ENCODE assay signal across 8 cellular contexts in genomic region chr3:49358217-49358883, GRCh38. TPM values are rescaled to one million over a fixed set of nuclear protein-coding genes. Genes with fewer than 3 reads are reported as not detected.
DNase-seq lines count a peak whose midpoint lies in the region; ATAC-seq and TF ChIP-seq lines count a peak whose summit lies in the region.

TSS of gene GPX1 (minus strand) at chr3:49358353. CDS start at chr3:49358278, 75 bp downstream.

- peak; percentile 10 for TF ChIP-seq EP300 in esophagus muscularis mucosa (IDR thresholded peaks at IDR 0.05)

- no peaks in the 10 kb centered on the region for H3K27me3 Mint-ChIP-seq in activated T-cell treated with anti-CD3 and anti-CD28 coated beads, Interleukin-2, amount 50 U/mL, for 72 hours (ENCODE audit: low read depth)

- H3K9me3 Mint-ChIP-seq in activated T-cell treated with anti-CD3 and anti-CD28 coated beads, Interleukin-2, amount 50 U/mL, for 72 hours = no peaks in the 10 kb centered on the region

- peak within 1 kb of the TSS; percentile 68 to 85 (median 78) for H3K4me3 ChIP-seq in Peyer's patch
- H3K4me3 ChIP-seq in esophagus muscularis mucosa = peak within 1 kb of the TSS; percentile 78 to 85 (median 80)
- peak within 1 kb of the TSS; percentile 70 to 78 for H3K4me3 ChIP-seq in muscle layer of duodenum (ENCODE audit: low read depth in 1 of 2, low read length in 2 of 2)

- H3K27ac ChIP-seq in Peyer's patch = peak within 1 kb of the TSS; percentile 85 to 95 (median 94)
- peak within 1 kb of the TSS; percentile 88 to 97 (median 94) for H3K27ac ChIP-seq in esophagus muscularis mucosa (replicated peaks in 1 of 4)
- H3K27ac ChIP-seq in muscle layer of duodenum (ENCODE audit: low read length) = peak within 1 kb of the TSS; percentile 88

- H3K36me3 ChIP-seq in Peyer's patch = peaks cover 0 to 39% (median 0%) of the 10 kb centered on the region in 3 donors
- H3K36me3 ChIP-seq in esophagus muscularis mucosa = peaks cover 39 to 67% (median 49%) of the 10 kb centered on the region in 4 donors
- peaks cover 29 to 42% of the 10 kb centered on the region in 2 donors for H3K36me3 ChIP-seq in muscle layer of duodenum (ENCODE audit: control insufficient read depth in 1 of 2, insufficient read depth in 2 of 2, low read length in 2 of 2)

- 0% methylated on average over 11 of the region's 46 CpGs for WGBS in esophagus muscularis mucosa

- intact Hi-C loops in esophagus muscularis mucosa (cut with DNase I) = loop anchor here (5.0 kb wide), 1 partner anchor 54 kb away; the partner anchor contains the start of genes RHOA and TCTA

- peak in 1 of 6 experiments; percentile 14 for TF ChIP-seq CTCF in Peyer's patch (IDR thresholded peaks at IDR 0.05)
- TF ChIP-seq CTCF in esophagus muscularis mucosa (IDR thresholded peaks at IDR 0.05) = no peak

- in situ Hi-C loops in KBM-7 (cut with MboI; ENCODE audit: low pct_unique_long_range_greater_than_20kb, low sequenced_read_pairs) = no loop called here

- peaks cover 13 to 26% of the 10 kb centered on the region in 2 donors for H3K36me3 Mint-ChIP-seq in activated T-cell treated with anti-CD3 and anti-CD28 coated beads, Interleukin-2, amount 50 U/mL, for 72 hours (ENCODE audit: insufficient read depth in 2 of 2)

- peak; percentile 82 for ATAC-seq in GM21576 (IDR thresholded peaks at IDR 0.05; ENCODE audit: unreplicated experiment)
- ATAC-seq in activated T-cell treated with anti-CD3 and anti-CD28 coated beads, Interleukin-2, amount 50 U/mL, for 72 hours (replicated peaks in 1 of 2) = peak; percentile 92 to 94

- H3K9me3 ChIP-seq in Peyer's patch (no peaks in the 10 kb centered on the region), esophagus muscularis mucosa (no peaks in the 10 kb centered on the region), muscle layer of duodenum (ENCODE audit: control insufficient read depth in 1 of 2, low read length in 2 of 2) (no peaks in the 10 kb centered on the region)

- peak; percentile 86 to 96 for TF ChIP-seq POLR2A in Peyer's patch (IDR thresholded peaks at IDR 0.05)
- TF ChIP-seq POLR2A in esophagus muscularis mucosa (IDR thresholded peaks at IDR 0.05; ENCODE audit: low read depth) = peak; percentile 87

- peak; percentile 81 for DNase-seq in DMS153 (lab: John Stamatoyannopoulos, UW)
- peak; percentile 98 for DNase-seq in KBM-7
- peak; percentile 95 to 98 (median 95) for DNase-seq in Peyer's patch
- peak; percentile 88 to 89 for DNase-seq in activated T-cell treated with anti-CD3 and anti-CD28 coated beads, Interleukin-2, amount 50 U/mL, for 72 hours
- DNase-seq in esophagus muscularis mucosa (ENCODE audit: extremely low spot score) = peak; percentile 99
- DNase-seq in stimulated activated CD8-positive, alpha-beta memory T cell treated with anti-CD3 and anti-CD28 coated beads, Interleukin-7, amount 100 ng/mL, for 4 hours (ENCODE audit: low read depth in 2 of 2) = peak; percentile 39 to 66

- peak within 1 kb of the TSS; percentile 97 for H3K27ac Mint-ChIP-seq in activated T-cell treated with anti-CD3 and anti-CD28 coated beads, Interleukin-2, amount 50 U/mL, for 72 hours

- peak within 1 kb of the TSS; percentile 93 to 97 for H3K4me3 Mint-ChIP-seq in activated T-cell treated with anti-CD3 and anti-CD28 coated beads, Interleukin-2, amount 50 U/mL, for 72 hours

- peaks cover 37% of the 10 kb centered on the region for H3K4me1 Mint-ChIP-seq in activated T-cell treated with anti-CD3 and anti-CD28 coated beads, Interleukin-2, amount 50 U/mL, for 72 hours (ENCODE audit: low read depth)

- H3K27me3 ChIP-seq in Peyer's patch = no peaks in the 10 kb centered on the region
- H3K27me3 ChIP-seq in esophagus muscularis mucosa = no peaks in the 10 kb centered on the region
- no peaks in the 10 kb centered on the region for H3K27me3 ChIP-seq in muscle layer of duodenum (ENCODE audit: low read depth, low read length)

- H3K4me1 ChIP-seq in Peyer's patch (peaks cover 0 to 10% (median 6%) of the 10 kb centered on the region in 4 donors), esophagus muscularis mucosa (peaks cover 29 to 39% (median 38%) of the 10 kb centered on the region in 4 donors), muscle layer of duodenum (ENCODE audit: control insufficient read depth in 1 of 2, insufficient read depth in 2 of 2, low read length in 2 of 2) (peaks cover 5 to 25% of the 10 kb centered on the region in 2 donors)

RNA-seq across cellular contexts. Expression of gene GPX1, which starts in this region (rescaled TPM):
- total RNA-seq in Peyer's patch (100 to 1,000 TPM; 104 to 161 (median 130) TPM), esophagus muscularis mucosa (100 to 1,000 TPM; 154 to 295 (median 226) TPM)
- total RNA-seq in activated T-cell treated with anti-CD3 and anti-CD28 coated beads, Interleukin-2, amount 50 U/mL, for 72 hours = 100 to 1,000 TPM; 112 to 124 TPM

Comparison
In these comparisons a context has a peak if more than half of its experiments do, and no peak if none do; other contexts are left out.
1. Peak in every context shown above with its lines: DNase-seq, ATAC-seq, H3K4me3 ChIP-seq and H3K27ac ChIP-seq.